In genomic region chr19:49954933-49955332, GRCh38 we compare ENCODE assay signal across 1 cellular context.
TF ChIP-seq lines count a peak whose summit lies in the region.

No MANE protein-coding gene starts in this region.

TF ChIP-seq in HepG2, 621 proteins besides CTCF, POLR2A, EP300 and RAD21:
- TF ChIP-seq CREB1 (IDR thresholded peaks at IDR 0.05): peak; percentile 17; the same call in 1 of the 2 replicates
- TF ChIP-seq CREB1 (CRISPR knock-in tag; IDR thresholded peaks at IDR 0.05): no peak
- TF ChIP-seq GFI1 (CRISPR knock-in tag; IDR thresholded peaks at IDR 0.05; ENCODE audit: borderline replicate concordance): peak; percentile 79
- TF ChIP-seq FOXA1 (IDR thresholded peaks at IDR 0.05): no peak
- 0 out of 2 replicates have a peak, but pooled peaks have one; percentile 22 for TF ChIP-seq FOXA1 (CRISPR knock-in tag; IDR thresholded peaks at IDR 0.05)
- TF ChIP-seq NFKB2 (CRISPR knock-in tag; IDR thresholded peaks at IDR 0.05; ENCODE audit: borderline replicate concordance): no peak
- no peak for TF ChIP-seq RBM39 (IDR thresholded peaks at IDR 0.05; ENCODE audit: low read depth, low read length, poor library complexity, severe bottlenecking)
TF ChIP-seq in HepG2: peak in this region for 3.
